24 cellular contexts compared by ENCODE assay signal in genomic region chr1:147581459-147581858, GRCh38.
"Had no signal": no experiment of that assay in that cellular context is flagged by ENCODE, and none has a peak within 500 bp of the region (broad histone marks: within the 10 kb centered on the region; RNA-seq: fewer than 3 reads in every experiment).

No MANE protein-coding gene starts in this region.

- DNase-seq: activated CD4-positive, alpha-beta memory T cell treated with anti-CD3 and anti-CD28 coated beads, Interleukin-2, amount 10 ng/mL, durations not matched to agents 7 days and 5 days; activated CD4-positive, alpha-beta T cell treated with anti-CD3 and anti-CD28 coated beads, Interleukin-2, amount 10 ng/mL, durations not matched to agents 24 days and 14 days; activated CD4-positive, CD25-positive, alpha-beta regulatory T cell treated with anti-CD3 and anti-CD28 coated beads, Interleukin-2, amount 50 U/mL, for 72 hours; activated CD8-positive, alpha-beta memory T cell treated with anti-CD3 and anti-CD28 coated beads, Interleukin-2, amount 50 U/mL, for 48 hours; activated T-cell treated with anti-CD3 and anti-CD28 coated beads, Interleukin-2, amount 50 U/mL, for 24 hours; brain microvascular endothelial cell; caudate nucleus; cortex of kidney; effector memory CD8-positive, alpha-beta T cell; left lung; natural killer cell; stimulated activated CD4-positive, alpha-beta T cell treated with anti-CD3 and anti-CD28 coated beads, Interleukin-12 subunit alpha, Interleukin-12 subunit beta, amount 100 ng/mL, for 4 hours; stimulated activated CD4-positive, alpha-beta T cell treated with anti-CD3 and anti-CD28 coated beads, Interleukin-4, amount 100 ng/mL, for 1 hour; stimulated activated naive CD8-positive, alpha-beta T cell treated with anti-CD3 and anti-CD28 coated beads, Interleukin-15, Interleukin-2, amounts not matched to agents 100 U/mL and 50 U/mL, for 24 hours; T-helper 17 cell; T1000; testis; transverse colon had no signal

- H3K36me3 ChIP-seq: ascending aorta, brain microvascular endothelial cell, left lung, neutrophil, transverse colon had no signal

- H3K36me3 Mint-ChIP-seq: natural killer cell had no signal

- H3K27ac Mint-ChIP-seq: activated CD4-positive, alpha-beta memory T cell treated with anti-CD3 and anti-CD28 coated beads, Interleukin-2, amount 10 ng/mL, durations not matched to agents 7 days and 5 days; activated CD4-positive, alpha-beta T cell treated with anti-CD3 and anti-CD28 coated beads, Interleukin-2, amount 10 ng/mL, durations not matched to agents 24 days and 14 days; activated naive CD4-positive, alpha-beta T cell treated with anti-CD3 and anti-CD28 coated beads, Interleukin-2, amount 50 U/mL, for 24 hours; activated T-cell treated with anti-CD3 and anti-CD28 coated beads, Interleukin-2, amount 50 U/mL, for 24 hours; activated T-helper 17 cell treated with anti-CD3 and anti-CD28 coated beads, Interleukin-2, amount 50 U/mL, for 72 hours; effector memory CD8-positive, alpha-beta T cell; natural killer cell; T-helper 17 cell had no signal

- H3K4me1 ChIP-seq: ascending aorta had no signal

- H3K9me3 Mint-ChIP-seq: activated CD4-positive, alpha-beta memory T cell treated with anti-CD3 and anti-CD28 coated beads, Interleukin-2, amount 10 ng/mL, durations not matched to agents 7 days and 5 days; activated CD4-positive, alpha-beta T cell treated with anti-CD3 and anti-CD28 coated beads, Interleukin-2, amount 10 ng/mL, durations not matched to agents 24 days and 14 days; activated naive CD4-positive, alpha-beta T cell treated with anti-CD3 and anti-CD28 coated beads, Interleukin-2, amount 50 U/mL, for 24 hours; activated T-cell treated with anti-CD3 and anti-CD28 coated beads, Interleukin-2, amount 50 U/mL, for 24 hours; activated T-helper 17 cell treated with anti-CD3 and anti-CD28 coated beads, Interleukin-2, amount 50 U/mL, for 72 hours; effector memory CD8-positive, alpha-beta T cell; natural killer cell had no signal

- ATAC-seq: activated T-helper 17 cell treated with anti-CD3 and anti-CD28 coated beads, Interleukin-2, amount 50 U/mL, for 72 hours; effector memory CD8-positive, alpha-beta T cell; left lung; natural killer cell; sciatic nerve; stimulated activated naive CD8-positive, alpha-beta T cell treated with anti-CD3 and anti-CD28 coated beads, Interleukin-15, Interleukin-2, amounts not matched to agents 100 U/mL and 50 U/mL, for 24 hours; T-helper 17 cell had no signal

- H3K4me3 Mint-ChIP-seq: activated CD4-positive, alpha-beta memory T cell treated with anti-CD3 and anti-CD28 coated beads, Interleukin-2, amount 10 ng/mL, durations not matched to agents 7 days and 5 days; activated CD4-positive, alpha-beta T cell treated with anti-CD3 and anti-CD28 coated beads, Interleukin-2, amount 10 ng/mL, durations not matched to agents 24 days and 14 days; activated T-cell treated with anti-CD3 and anti-CD28 coated beads, Interleukin-2, amount 50 U/mL, for 24 hours; activated T-helper 17 cell treated with anti-CD3 and anti-CD28 coated beads, Interleukin-2, amount 50 U/mL, for 72 hours; effector memory CD8-positive, alpha-beta T cell; natural killer cell had no signal

- H3K27me3 ChIP-seq: ascending aorta, brain microvascular endothelial cell, testis, transverse colon had no signal

- H3K4me3 ChIP-seq: ascending aorta, left lung, skin epidermis, testis, transverse colon had no signal

- H3K27ac ChIP-seq: ascending aorta, brain microvascular endothelial cell, left lung, neutrophil, skin epidermis, testis, transverse colon had no signal

- H3K9me3 ChIP-seq: ascending aorta, left lung, neutrophil, testis, transverse colon had no signal
